ENCODE assay signal across 9 cellular contexts in the genomic region with DNA sequence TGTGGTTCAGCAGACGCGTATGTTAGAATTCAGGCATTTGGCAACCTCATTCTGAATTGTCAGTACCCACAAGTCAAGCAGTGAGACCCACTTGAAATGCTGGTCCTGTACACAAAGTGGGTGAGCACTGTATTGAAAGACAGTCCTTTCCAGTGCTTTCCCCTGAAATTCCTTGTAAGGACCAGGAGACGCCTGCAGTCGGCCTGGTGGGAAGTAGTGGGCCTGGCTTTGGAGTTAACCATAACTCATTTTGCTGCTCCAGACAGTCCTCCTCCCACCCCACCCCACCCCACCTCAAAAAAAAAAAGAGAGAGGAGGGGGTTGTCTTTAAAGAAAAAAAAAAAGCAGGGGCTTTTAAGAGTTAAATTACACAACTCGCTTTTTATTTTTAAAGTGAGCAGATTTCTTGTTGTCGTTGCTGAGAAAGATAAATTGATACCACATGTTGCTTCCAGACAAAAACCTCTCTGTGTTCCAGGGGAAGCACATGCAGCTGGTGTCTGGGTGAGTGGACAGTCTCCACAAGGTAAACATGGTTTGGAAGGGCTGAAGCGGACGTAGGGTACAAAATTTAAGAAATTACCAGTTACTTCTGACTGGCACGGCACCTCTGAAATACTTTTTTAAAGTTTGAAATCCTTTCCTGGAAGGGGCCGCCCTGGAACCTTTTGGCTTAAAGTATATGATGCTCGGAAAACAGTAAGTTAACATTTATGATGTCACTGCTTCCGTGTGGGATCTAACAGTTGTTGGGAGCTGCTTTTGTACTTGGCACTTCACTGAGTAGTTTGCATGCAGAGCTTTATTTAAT.
DNase-seq lines count a peak whose midpoint lies in the region; ATAC-seq and TF ChIP-seq lines count a peak whose summit lies in the region.
"Had no signal": no experiment of that assay in that cellular context is flagged by ENCODE, and none has a peak within 500 bp of the region (broad histone marks: within the 10 kb centered on the region; RNA-seq: fewer than 3 reads in every experiment).

No MANE protein-coding gene starts in this region.

- peak; percentile 58 for ATAC-seq in SK-N-SH treated with all-trans-retinoic acid at 6 μM for 48 hours
- ATAC-seq in left cardiac atrium = peak; percentile 42 to 52
- no peak for ATAC-seq in activated CD4-positive, CD25-positive, alpha-beta regulatory T cell treated with anti-CD3 and anti-CD28 coated beads, Interleukin-2, amount 50 U/mL, for 24 hours

- peak; percentile 16 for DNase-seq in Daoy (ENCODE audit: low read depth)
- DNase-seq in left cardiac atrium = peak; percentile 53
- DNase-seq in sigmoid colon = peak; percentile 77
- DNase-seq in stimulated activated CD4-positive, alpha-beta T cell treated with anti-CD3 and anti-CD28 coated beads, Interleukin-4, amount 100 ng/mL, for 1 hour = no peak
- no peak for DNase-seq in SKM-1 (lab: John Stamatoyannopoulos, UW; ENCODE audit: unreplicated experiment)
- no peak for DNase-seq in NCI-H1930 (lab: John Stamatoyannopoulos, UW)
- DNase-seq: activated effector memory CD4-positive, alpha-beta T cell treated with anti-CD3 and anti-CD28 coated beads, Interleukin-2, amount 50 U/mL, for 16 hours had no signal

- H3K27me3 ChIP-seq in sigmoid colon = no peaks in the 10 kb centered on the region

- peak in 1 of 4 donors; percentile 45 for TF ChIP-seq EP300 in sigmoid colon (IDR thresholded peaks at IDR 0.05)

- H3K4me1 ChIP-seq in sigmoid colon = peaks cover 0 to 83% (median 75%) of the 10 kb centered on the region in 4 donors

- peak overlapping the region in 1 of 4 donors; percentile 3 for H3K4me3 ChIP-seq in sigmoid colon

- no peak for TF ChIP-seq CTCF in sigmoid colon (IDR thresholded peaks at IDR 0.05)

- H3K27ac ChIP-seq in sigmoid colon = peak overlapping the region; percentile 69 to 87 (median 84)

- TF ChIP-seq POLR2A in sigmoid colon (IDR thresholded peaks at IDR 0.05) = no peak

- intact Hi-C loops in left cardiac atrium (cut with DNase I) (loop anchor here in 1 of 2 donors (10.0 kb wide), 1 partner anchor 91 kb away; the partner anchor contains the start of gene FOXO3), sigmoid colon (cut with DNase I) (loop anchor here (2.0 kb wide), 1 partner anchor 65 kb away; no protein-coding TSS in a partner anchor)

- no peaks in the 10 kb centered on the region for H3K9me3 ChIP-seq in sigmoid colon

- WGBS in sigmoid colon, 2 donors = 38 to 67% methylated on average over 12 of the region's 12 CpGs

- H3K36me3 ChIP-seq in sigmoid colon = no peaks in the 10 kb centered on the region

TF ChIP-seq in SK-N-SH treated with all-trans-retinoic acid at 6 μM for 48 hours, 23 proteins besides CTCF, POLR2A, EP300 and RAD21:
- TF ChIP-seq TCF4 (CRISPR knock-in tag; IDR thresholded peaks at IDR 0.05; ENCODE audit: borderline replicate concordance) (peak; percentile 84), OSR1 (CRISPR knock-in tag; IDR thresholded peaks at IDR 0.05) (no peak), ISL1 (CRISPR knock-in tag; IDR thresholded peaks at IDR 0.05) (peak; percentile 30; the same call in 1 of the 2 replicates), TSHZ2 (CRISPR knock-in tag; IDR thresholded peaks at IDR 0.05) (no peak)
- TF ChIP-seq, protein P1, sequence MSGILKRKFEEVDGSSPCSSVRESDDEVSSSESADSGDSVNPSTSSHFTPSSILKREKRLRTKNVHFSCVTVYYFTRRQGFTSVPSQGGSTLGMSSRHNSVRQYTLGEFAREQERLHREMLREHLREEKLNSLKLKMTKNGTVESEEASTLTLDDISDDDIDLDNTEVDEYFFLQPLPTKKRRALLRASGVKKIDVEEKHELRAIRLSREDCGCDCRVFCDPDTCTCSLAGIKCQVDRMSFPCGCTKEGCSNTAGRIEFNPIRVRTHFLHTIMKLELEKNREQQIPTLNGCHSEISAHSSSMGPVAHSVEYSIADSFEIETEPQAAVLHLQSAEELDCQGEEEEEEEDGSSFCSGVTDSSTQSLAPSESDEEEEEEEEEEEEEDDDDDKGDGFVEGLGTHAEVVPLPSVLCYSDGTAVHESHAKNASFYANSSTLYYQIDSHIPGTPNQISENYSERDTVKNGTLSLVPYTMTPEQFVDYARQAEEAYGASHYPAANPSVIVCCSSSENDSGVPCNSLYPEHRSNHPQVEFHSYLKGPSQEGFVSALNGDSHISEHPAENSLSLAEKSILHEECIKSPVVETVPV (CRISPR knock-in tag; IDR thresholded peaks at IDR 0.05) = no peak
TF ChIP-seq in SK-N-SH treated with all-trans-retinoic acid at 6 μM for 48 hours: peak in this region for 2.

Comparison
In these comparisons a context has a peak if more than half of its experiments do, and no peak if none do; other contexts are left out.
1. DNase-seq: peak in Daoy (single experiment), left cardiac atrium (single experiment) and sigmoid colon (single experiment); none in stimulated activated CD4-positive, alpha-beta T cell treated with anti-CD3 and anti-CD28 coated beads, Interleukin-4, amount 100 ng/mL, for 1 hour (single experiment), SKM-1 (single experiment) and NCI-H1930 (0 of 2).
2. ATAC-seq: peak in SK-N-SH treated with all-trans-retinoic acid at 6 μM for 48 hours (single experiment) and left cardiac atrium (2 of 2); none in activated CD4-positive, CD25-positive, alpha-beta regulatory T cell treated with anti-CD3 and anti-CD28 coated beads, Interleukin-2, amount 50 U/mL, for 24 hours (0 of 2).